ENCODE assay signal across 15 cellular contexts in the genomic region with DNA sequence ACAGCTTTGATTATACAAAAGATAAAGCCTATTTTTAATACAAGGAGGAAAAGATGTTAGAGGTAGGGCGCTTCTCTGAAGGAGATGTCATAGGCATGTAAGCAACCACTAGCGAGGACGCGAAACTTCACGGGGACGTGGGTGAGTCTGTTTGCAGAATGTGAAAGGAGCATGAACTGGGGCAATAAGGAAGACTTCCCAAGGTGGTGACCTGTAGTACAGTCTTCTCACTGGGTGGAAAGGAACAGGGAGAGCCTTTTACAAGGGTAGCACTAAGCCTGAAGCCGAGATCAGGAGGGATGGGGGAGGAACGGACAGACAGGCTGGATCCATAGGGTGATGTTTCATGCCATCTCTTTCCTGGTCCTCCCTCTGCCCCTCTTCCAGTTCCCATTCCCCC. TPM values are rescaled to one million over a fixed set of nuclear protein-coding genes. Genes with fewer than 3 reads are reported as not detected.
A peak's percentile ranks its signal among the peaks of the same experiment; 100 is the strongest.
DNase-seq lines count a peak whose midpoint lies in the region; ATAC-seq, FAIRE-seq and TF ChIP-seq lines count a peak whose summit lies in the region.
"Had no signal": no experiment of that assay in that cellular context is flagged by ENCODE, and none has a peak within 500 bp of the region (broad histone marks: within the 10 kb centered on the region; RNA-seq: fewer than 3 reads in every experiment).

No MANE protein-coding gene starts in this region.

- H3K27ac Mint-ChIP-seq in chondrocyte (ENCODE audit: unreplicated experiment), result peak overlapping the region; percentile 24

- no peaks in the 10 kb centered on the region for H3K9me3 Mint-ChIP-seq in chondrocyte (ENCODE audit: low read depth)
- H3K9me3 Mint-ChIP-seq: H9 had no signal

- no peak overlapping the region for H3K4me2 ChIP-seq in Loucy (ENCODE audit: low read depth, low read length, poor library complexity, severe bottlenecking)

- H3K9ac ChIP-seq in Loucy (ENCODE audit: low read depth, low read length, poor library complexity, severe bottlenecking), result peak overlapping the region; percentile 31

- TF ChIP-seq CTCF in Loucy (conservative IDR thresholded peaks at IDR 0.05; ENCODE audit: low read length), result no peak
- TF ChIP-seq CTCF in chondrocyte (IDR thresholded peaks at IDR 0.05), result no peak
- TF ChIP-seq CTCF in lower lobe of right lung (IDR thresholded peaks at IDR 0.05), result no peak
- TF ChIP-seq CTCF in GM13976 (IDR thresholded peaks at IDR 0.05; ENCODE audit: borderline replicate concordance, control extremely low read depth, extremely low read depth, insufficient read depth, missing control alignments), result no peak

- H3K36me3 ChIP-seq in Loucy (ENCODE audit: insufficient read depth, low read length) (no peaks in the 10 kb centered on the region), lower lobe of right lung (no peaks in the 10 kb centered on the region), small intestine (ENCODE audit: control insufficient read depth in 2 of 2, insufficient read depth in 2 of 2, low read length in 2 of 2) (no peaks in the 10 kb centered on the region), MG63 (no peaks in the 10 kb centered on the region)

- no peak for DNase-seq in chondrocyte (ENCODE audit: low spot score)
- no peak for DNase-seq in lower lobe of right lung
- peak; percentile 51 for DNase-seq in small intestine
- DNase-seq in MG63, result no peak
- DNase-seq in GM13976 (ENCODE audit: low spot score), result no peak
- no peak for DNase-seq in KG1 (lab: John Stamatoyannopoulos, UW)
- DNase-seq: DMS79 treated with DMSO at 0.1 percent for 48 hours, H9, NCI-H1092, NCI-H2081 treated with DMSO at 0.1 percent for 48 hours, NCI-H2227 treated with DMSO at 0.1 percent for 48 hours, NCI-H510A treated with DMSO at 0.1 percent for 48 hours had no signal

- in situ Hi-C loops in GM13976 (cut with MboI; ENCODE audit: low sequenced_read_pairs, unreplicated experiment), result no loop called here

- H3K9me3 ChIP-seq in Loucy (ENCODE audit: insufficient read depth, low read depth, low read length), result no peaks in the 10 kb centered on the region
- H3K9me3 ChIP-seq in lower lobe of right lung, result no peaks in the 10 kb centered on the region
- H3K9me3 ChIP-seq in small intestine (ENCODE audit: control insufficient read depth, low read depth), result no peaks in the 10 kb centered on the region
- no peaks in the 10 kb centered on the region for H3K9me3 ChIP-seq in MG63

- H3K4me3 ChIP-seq in Loucy (ENCODE audit: low read length, poor library complexity, severe bottlenecking), result no peak overlapping the region
- H3K4me3 ChIP-seq in lower lobe of right lung, result no peak overlapping the region
- H3K4me3 ChIP-seq in small intestine (ENCODE audit: low read depth in 1 of 2, low read length in 2 of 2), result no peak overlapping the region
- no peak overlapping the region for H3K4me3 ChIP-seq in MG63

- no peaks in the 10 kb centered on the region for H3K27me3 Mint-ChIP-seq in chondrocyte (ENCODE audit: low read depth)

- no peaks in the 10 kb centered on the region for H3K36me3 Mint-ChIP-seq in chondrocyte (ENCODE audit: low read depth)
- H3K36me3 Mint-ChIP-seq: CD14-positive monocyte had no signal

- FAIRE-seq in small intestine (lab: Jason Lieb, UNC), result no peak

- no peaks in the 10 kb centered on the region for H4K20me1 ChIP-seq in Loucy (ENCODE audit: insufficient read depth, low read length, poor library complexity, severe bottlenecking)

- peaks cover 31% of the 10 kb centered on the region for H3K4me1 Mint-ChIP-seq in chondrocyte (ENCODE audit: low read depth)

- intact Hi-C loops in lower lobe of right lung (cut with DNase I), result no loop called here

- H3K79me2 ChIP-seq in Loucy (ENCODE audit: insufficient read depth, low read length), result no peaks in the 10 kb centered on the region

- H3K9me2 ChIP-seq in Loucy (replicated peaks; ENCODE audit: low read depth, low read length), result no peaks in the 10 kb centered on the region

- H3K4me3 Mint-ChIP-seq in chondrocyte (ENCODE audit: unreplicated experiment), result no peak overlapping the region
- H3K4me3 Mint-ChIP-seq: CD14-positive monocyte, H9 had no signal

- WGBS in small intestine, 3 donors, result 58 to 73% (median 65%) methylated on average over 8 of the region's 8 CpGs

- no peak overlapping the region for H2AFZ ChIP-seq in Loucy (ENCODE audit: low read length)

- H3K27ac ChIP-seq in lower lobe of right lung (peak overlapping the region; percentile 6), small intestine (ENCODE audit: low read depth in 1 of 2, low read length in 1 of 2) (no peak overlapping the region)
- H3K27ac ChIP-seq: RWPE1 had no signal

- H3K27me3 ChIP-seq in Loucy (ENCODE audit: insufficient read depth, low read length, poor library complexity, severe bottlenecking) (no peaks in the 10 kb centered on the region), lower lobe of right lung (ENCODE audit: low read depth) (no peaks in the 10 kb centered on the region), small intestine (ENCODE audit: control insufficient read depth in 2 of 2, insufficient read depth in 2 of 2, low read length in 2 of 2) (no peaks in the 10 kb centered on the region), MG63 (no peaks in the 10 kb centered on the region)

- no peaks in the 10 kb centered on the region for H3F3A ChIP-seq in Loucy (ENCODE audit: low read depth)

- ATAC-seq in lower lobe of right lung, result no peak

- H3K4me1 ChIP-seq in Loucy (ENCODE audit: insufficient read depth, low read length, poor library complexity, severe bottlenecking) (peaks cover 41% of the 10 kb centered on the region), lower lobe of right lung (peaks cover 45% of the 10 kb centered on the region), small intestine (ENCODE audit: control insufficient read depth in 2 of 2, insufficient read depth in 1 of 2, low read depth in 1 of 2, low read length in 1 of 2) (peaks cover 0 to 6% of the 10 kb centered on the region in 2 donors)

RNA-seq across cellular contexts. Expression of a gene that starts 10.0 kb away (rescaled TPM):
- total RNA-seq in chondrocyte, result 296 to 393 TPM (median 372 TPM) in 3 replicates
- 127 TPM for total RNA-seq in lower lobe of right lung
- 10 to 100 TPM; 15.9 to 29.1 (median 22.2) TPM for polyA plus RNA-seq in small intestine
- total RNA-seq in MG63 (2014; rRNA removed; shearing (Covaris generic); ENCODE audit: low replicate concordance), result 37.9 and 42.4 TPM in 2 replicates
